Comparison of ENCODE assay signal across 23 cellular contexts in the genomic region with DNA sequence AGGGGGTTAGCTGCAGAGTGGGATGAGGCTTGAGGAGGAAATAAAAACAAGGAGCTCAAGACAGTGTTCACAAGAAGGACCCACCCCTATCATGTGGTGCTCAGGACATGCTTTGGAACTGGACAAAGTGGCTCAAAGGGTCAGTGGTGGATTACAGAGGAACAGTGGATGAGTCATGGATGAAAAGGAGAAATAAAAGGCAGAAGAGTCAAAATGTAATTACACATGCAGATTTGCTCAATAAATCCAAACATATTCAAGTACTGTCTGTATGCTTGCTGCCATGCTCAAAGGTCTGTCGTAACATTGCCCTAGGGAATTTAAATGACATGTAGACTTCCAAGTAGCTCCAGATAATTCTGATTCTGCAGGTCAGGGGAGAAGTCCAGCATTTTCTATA.
A peak's percentile ranks its signal among the peaks of the same experiment; 100 is the strongest.
DNase-seq lines count a peak whose midpoint lies in the region; ATAC-seq, FAIRE-seq and TF ChIP-seq lines count a peak whose summit lies in the region.
"Had no signal": no experiment of that assay in that cellular context is flagged by ENCODE, and none has a peak within 500 bp of the region (broad histone marks: within the 10 kb centered on the region; RNA-seq: fewer than 3 reads in every experiment).

No MANE protein-coding gene starts in this region.

- TF ChIP-seq CTCF in AG10803 (conservative IDR thresholded peaks at IDR 0.05; ENCODE audit: low read length) (no peak), lung (IDR thresholded peaks at IDR 0.05; ENCODE audit: control extremely low read depth, extremely low read depth) (no peak)

- H3K4me3 ChIP-seq in AG10803 (ENCODE audit: low read length) = no peak overlapping the region
- no peak overlapping the region for H3K4me3 ChIP-seq in lung
- H3K4me3 ChIP-seq: psoas muscle had no signal

- no peaks in the 10 kb centered on the region for H3K36me3 ChIP-seq in lung (ENCODE audit: control insufficient read depth in 2 of 2, insufficient read depth in 2 of 2, low read length in 2 of 2)

- peak overlapping the region; percentile 76 for H3K27ac Mint-ChIP-seq in dendritic cell treated with granulocyte-macrophage colony-stimulating factor and Interleukin-4, amounts not matched to agents 40 ng/mL and 50 ng/mL, for 4 days
- H3K27ac Mint-ChIP-seq: activated CD4-positive, alpha-beta T cell treated with anti-CD3 and anti-CD28 coated beads, Interleukin-2, amount 10 ng/mL, durations not matched to agents 7 days and 5 days; CD4-positive, alpha-beta T cell; IgD-negative memory B cell had no signal

- H3K9me3 Mint-ChIP-seq in dendritic cell treated with granulocyte-macrophage colony-stimulating factor and Interleukin-4, amounts not matched to agents 40 ng/mL and 50 ng/mL, for 4 days = no peaks in the 10 kb centered on the region
- H3K9me3 Mint-ChIP-seq: activated CD4-positive, alpha-beta T cell treated with anti-CD3 and anti-CD28 coated beads, Interleukin-2, amount 10 ng/mL, durations not matched to agents 7 days and 5 days; CD4-positive, alpha-beta T cell; IgD-negative memory B cell had no signal

- H3K36me3 Mint-ChIP-seq in dendritic cell treated with granulocyte-macrophage colony-stimulating factor and Interleukin-4, amounts not matched to agents 40 ng/mL and 50 ng/mL, for 4 days (ENCODE audit: low read depth) = no peaks in the 10 kb centered on the region
- H3K36me3 Mint-ChIP-seq: IgD-negative memory B cell had no signal

- ATAC-seq in lung (ENCODE audit: insufficient read depth, low FRiP score) (peak; percentile 31), GM18867 (IDR thresholded peaks at IDR 0.05; ENCODE audit: unreplicated experiment) (no peak)

- DNase-seq in AG10803 (ENCODE audit: low read depth) = peak; percentile 36
- DNase-seq in HTR-8/SVneo (ENCODE audit: insufficient read length, low spot score) = no peak
- no peak for DNase-seq in lung (ENCODE audit: low spot score)
- no peak for DNase-seq in NCI-H128 (lab: John Stamatoyannopoulos, UW; ENCODE audit: unreplicated experiment)
- no peak for DNase-seq in activated CD4-positive, CD25-positive, alpha-beta regulatory T cell treated with anti-CD3 and anti-CD28 coated beads, Interleukin-2, amount 50 U/mL, for 72 hours
- DNase-seq in cerebellar cortex (ENCODE audit: low spot score) = no peak
- DNase-seq: ACHN; activated CD4-positive, alpha-beta T cell treated with anti-CD3 and anti-CD28 coated beads, Interleukin-2, amount 10 ng/mL, durations not matched to agents 7 days and 5 days; activated CD8-positive, alpha-beta memory T cell treated with anti-CD3 and anti-CD28 coated beads, Interleukin-2, amount 50 U/mL, for 48 hours; CD4-positive, alpha-beta T cell; effector memory CD4-positive, alpha-beta T cell; hippocampal formation; NCI-H2029; NCI-H446 treated with DMSO at 0.1 percent for 48 hours; NK-92 treated with Interleukin-12 subunit alpha and Interleukin-12 subunit beta, amount 100 ng/mL, for 24 hours; psoas muscle; substantia nigra had no signal

- H3K27me3 ChIP-seq in lung (ENCODE audit: control insufficient read depth, insufficient read depth) = no peaks in the 10 kb centered on the region

- 88% methylated on average over 1 of the region's 1 CpG for WGBS in lung, 2 donors

- peak; percentile 48 for FAIRE-seq in HTR-8/SVneo (lab: Jason Lieb, UNC)
- FAIRE-seq: keratinocyte, TTC549 had no signal

- peaks cover 3% of the 10 kb centered on the region for H3K27me3 Mint-ChIP-seq in dendritic cell treated with granulocyte-macrophage colony-stimulating factor and Interleukin-4, amounts not matched to agents 40 ng/mL and 50 ng/mL, for 4 days

- peaks cover 37% of the 10 kb centered on the region for H3K4me1 Mint-ChIP-seq in dendritic cell treated with granulocyte-macrophage colony-stimulating factor and Interleukin-4, amounts not matched to agents 40 ng/mL and 50 ng/mL, for 4 days (ENCODE audit: low read depth)
- H3K4me1 Mint-ChIP-seq: activated CD4-positive, alpha-beta T cell treated with anti-CD3 and anti-CD28 coated beads, Interleukin-2, amount 10 ng/mL, durations not matched to agents 7 days and 5 days had no signal

- H3K4me3 Mint-ChIP-seq in dendritic cell treated with granulocyte-macrophage colony-stimulating factor and Interleukin-4, amounts not matched to agents 40 ng/mL and 50 ng/mL, for 4 days = peak overlapping the region; percentile 6
- H3K4me3 Mint-ChIP-seq: activated CD4-positive, alpha-beta T cell treated with anti-CD3 and anti-CD28 coated beads, Interleukin-2, amount 10 ng/mL, durations not matched to agents 7 days and 5 days; CD4-positive, alpha-beta T cell; IgD-negative memory B cell had no signal

- H3K27ac ChIP-seq in lung (ENCODE audit: low read depth in 1 of 2, low read length in 1 of 2) = no peak overlapping the region
- H3K27ac ChIP-seq: psoas muscle, RWPE1 had no signal

- peaks cover 0 to 3% of the 10 kb centered on the region in 2 donors for H3K4me1 ChIP-seq in lung (ENCODE audit: control insufficient read depth in 2 of 2, insufficient read depth in 2 of 2, low read length in 2 of 2)
- H3K4me1 ChIP-seq: psoas muscle had no signal

- H3K9me3 ChIP-seq in lung (ENCODE audit: control insufficient read depth in 2 of 2, insufficient read depth in 1 of 2, low read length in 1 of 2) = no peaks in the 10 kb centered on the region
- H3K9me3 ChIP-seq: psoas muscle had no signal

- intact Hi-C loops in dendritic cell treated with granulocyte-macrophage colony-stimulating factor and Interleukin-4, amounts not matched to agents 40 ng/mL and 50 ng/mL, for 4 days (cut with micrococcal nuclease) = no loop called here
